Comparison of ENCODE assay signal across 22 cellular contexts in genomic region chr3:71191031-71191482, GRCh38.
DNase-seq lines count a peak whose midpoint lies in the region; ATAC-seq, FAIRE-seq and TF ChIP-seq lines count a peak whose summit lies in the region.
"Had no signal": no experiment of that assay in that cellular context is flagged by ENCODE, and none has a peak within 500 bp of the region (broad histone marks: within the 10 kb centered on the region; RNA-seq: fewer than 3 reads in every experiment).

No MANE protein-coding gene starts in this region.

- H3K9me3 ChIP-seq in HEK293 (ENCODE audit: control insufficient read depth, insufficient read depth, low read depth, low read length), result no peaks in the 10 kb centered on the region
- no peaks in the 10 kb centered on the region for H3K9me3 ChIP-seq in K562 (replicated peaks; ENCODE audit: control insufficient read depth, insufficient read depth, low read depth, low read length)
- H3K9me3 ChIP-seq in naive thymus-derived CD4-positive, alpha-beta T cell (ENCODE audit: control insufficient read depth in 2 of 3, low read length in 3 of 3), result no peaks in the 10 kb centered on the region
- no peaks in the 10 kb centered on the region for H3K9me3 ChIP-seq in stomach
- H3K9me3 ChIP-seq: colonic mucosa had no signal

- no peak overlapping the region for H3K4me3 Mint-ChIP-seq in activated CD4-positive, alpha-beta memory T cell treated with anti-CD3 and anti-CD28 coated beads for 36 hours
- no peak overlapping the region for H3K4me3 Mint-ChIP-seq in activated CD4-positive, alpha-beta memory T cell treated with anti-CD3 and anti-CD28 coated beads, Interleukin-2, amount 10 ng/mL, durations not matched to agents 7 days and 5 days
- H3K4me3 Mint-ChIP-seq in naive thymus-derived CD4-positive, alpha-beta T cell, result peak overlapping the region in 1 of 10 donors; percentile 7
- H3K4me3 Mint-ChIP-seq: activated T-helper 1 cell treated with anti-CD3 and anti-CD28 coated beads, Interleukin-12 subunit alpha, Interleukin-12 subunit beta, Interleukin-2, Interleukin-4 antibody, amounts not matched to agents 30 ng/mL and 10 ng/mL and 1 ng/mL, durations not matched to agents 14 hours and 24 hours and 36 hours had no signal

- TF ChIP-seq EP300 in K562 (IDR thresholded peaks at IDR 0.05; ENCODE audit: low read length) (no peak), stomach (IDR thresholded peaks at IDR 0.05) (no peak)

- peak; percentile 37 for FAIRE-seq in K562 (lab: Jason Lieb, UNC)
- FAIRE-seq: GM12891 had no signal

- H2AFZ ChIP-seq in K562 (ENCODE audit: low read depth, low read length), result no peak overlapping the region
- H2AFZ ChIP-seq: GM23248 had no signal

- peaks cover 5% of the 10 kb centered on the region for H3K36me3 Mint-ChIP-seq in activated CD4-positive, alpha-beta memory T cell treated with anti-CD3 and anti-CD28 coated beads for 36 hours
- H3K36me3 Mint-ChIP-seq in activated CD4-positive, alpha-beta memory T cell treated with anti-CD3 and anti-CD28 coated beads, Interleukin-2, amount 10 ng/mL, durations not matched to agents 7 days and 5 days (ENCODE audit: low read depth), result no peaks in the 10 kb centered on the region
- H3K36me3 Mint-ChIP-seq in naive thymus-derived CD4-positive, alpha-beta T cell, result peaks cover 2 to 52% (median 35%) of the 10 kb centered on the region in 5 donors

- H4K20me1 ChIP-seq in K562 (replicated peaks; ENCODE audit: control insufficient read depth, insufficient read depth, low read length), result no peaks in the 10 kb centered on the region

- TF ChIP-seq CTCF in HEK293 (tag by site-specific recombination; IDR thresholded peaks at IDR 0.05) (no peak), K562 (IDR thresholded peaks at IDR 0.05 in 2 of 3, conservative IDR thresholded peaks at IDR 0.05 in 1 of 3; ENCODE audit: insufficient read depth in 2 of 3, low read depth in 1 of 3, low read length in 3 of 3) (no peak), stomach (IDR thresholded peaks at IDR 0.05) (no peak)

- H3K4me2 ChIP-seq in K562 (ENCODE audit: insufficient read depth, low read length), result no peak overlapping the region

- in situ Hi-C loops in K562 (cut with MboI), result no loop called here

- POLR2A ChIA-PET in activated CD4-positive, alpha-beta memory T cell treated with anti-CD3 and anti-CD28 coated beads for 36 hours (lab: Charles Lee), result no interaction called here
- POLR2A ChIA-PET in activated CD4-positive, alpha-beta memory T cell treated with anti-CD3 and anti-CD28 coated beads, Interleukin-2, amount 10 ng/mL, durations not matched to agents 7 days and 5 days (lab: Charles Lee), result no interaction called here
- POLR2A ChIA-PET in HEK293 (lab: Yijun Ruan, JAX) (interaction anchor here (0.6 to 1.2 kb wide), 2 partner anchors 18 to 20 kb away, joined by 3 to 4 read pairs; no protein-coding TSS in a partner anchor), K562 (lab: Yijun Ruan, JAX) (interaction anchor here (1.5 kb wide), 1 partner anchor 56 kb away, joined by 4 read pairs; no protein-coding TSS in a partner anchor)
- POLR2A ChIA-PET in naive thymus-derived CD4-positive, alpha-beta T cell (lab: Charles Lee), result no interaction called here

- H3K79me2 ChIP-seq in K562 (ENCODE audit: control insufficient read depth, insufficient read depth, low read length), result no peaks in the 10 kb centered on the region

- H3K27me3 Mint-ChIP-seq in activated CD4-positive, alpha-beta memory T cell treated with anti-CD3 and anti-CD28 coated beads for 36 hours, result no peaks in the 10 kb centered on the region
- no peaks in the 10 kb centered on the region for H3K27me3 Mint-ChIP-seq in activated CD4-positive, alpha-beta memory T cell treated with anti-CD3 and anti-CD28 coated beads, Interleukin-2, amount 10 ng/mL, durations not matched to agents 7 days and 5 days
- no peaks in the 10 kb centered on the region for H3K27me3 Mint-ChIP-seq in naive thymus-derived CD4-positive, alpha-beta T cell

- TF ChIP-seq RAD21 in K562 (CRISPR knock-in tag; conservative IDR thresholded peaks at IDR 0.05 in 1 of 2, IDR thresholded peaks at IDR 0.05 in 1 of 2), result no peak

- no TSS peak for BruUV-seq in K562 (replicated peaks; lab: Mats Ljungman, UMichigan)

- H3K4me3 ChIP-seq in HEK293 (ENCODE audit: low read depth, low read length) (no peak overlapping the region), K562 (no peak overlapping the region), stomach (no peak overlapping the region)
- H3K4me3 ChIP-seq in naive thymus-derived CD4-positive, alpha-beta T cell (ENCODE audit: low read length), result no peak overlapping the region
- H3K4me3 ChIP-seq: colonic mucosa, GM23248, lung, Peyer's patch had no signal

- CTCF ChIA-PET in activated CD4-positive, alpha-beta memory T cell treated with anti-CD3 and anti-CD28 coated beads for 36 hours (lab: Charles Lee), result interaction anchor here (0.6 kb wide), 1 partner anchor 354 kb away, joined by 5 read pairs; no protein-coding TSS in a partner anchor
- CTCF ChIA-PET in activated CD4-positive, alpha-beta memory T cell treated with anti-CD3 and anti-CD28 coated beads, Interleukin-2, amount 10 ng/mL, durations not matched to agents 7 days and 5 days (lab: Charles Lee), result interaction anchor here (1.3 kb wide), 1 partner anchor 73 kb away, joined by 3 read pairs; no protein-coding TSS in a partner anchor
- CTCF ChIA-PET in HEK293 (lab: Yijun Ruan, JAX), result interaction anchor here (0.7 kb wide), 1 partner anchor 12 kb away, joined by 5 read pairs; no protein-coding TSS in a partner anchor
- CTCF ChIA-PET in K562 (lab: Yijun Ruan, JAX; ENCODE audit: low intra/inter-chr PET ratio), result no interaction called here
- CTCF ChIA-PET in naive thymus-derived CD4-positive, alpha-beta T cell (lab: Charles Lee), result no interaction called here

- TF ChIP-seq POLR2A in K562 (conservative IDR thresholded peaks at IDR 0.05) (no peak), stomach (IDR thresholded peaks at IDR 0.05) (no peak)

- H3K27ac ChIP-seq in HEK293 (ENCODE audit: extremely low read depth, low read depth, low read length) (no peak overlapping the region), K562 (ENCODE audit: extremely low read depth, low read depth, low read length) (no peak overlapping the region), stomach (peak overlapping the region in 2 of 5 donors; percentile 59 to 71)
- no peak overlapping the region for H3K27ac ChIP-seq in naive thymus-derived CD4-positive, alpha-beta T cell (ENCODE audit: low read depth, low read length)
- H3K27ac ChIP-seq: colonic mucosa, foreskin keratinocyte, GM23248 had no signal

- ATAC-seq in K562, result peak; percentile 48
- no peak for ATAC-seq in naive thymus-derived CD4-positive, alpha-beta T cell
- ATAC-seq: foreskin keratinocyte, SK-N-SH treated with all-trans-retinoic acid at 6 μM for 48 hours had no signal

- H3K9me3 Mint-ChIP-seq in activated CD4-positive, alpha-beta memory T cell treated with anti-CD3 and anti-CD28 coated beads for 36 hours, result no peaks in the 10 kb centered on the region
- H3K9me3 Mint-ChIP-seq in activated CD4-positive, alpha-beta memory T cell treated with anti-CD3 and anti-CD28 coated beads, Interleukin-2, amount 10 ng/mL, durations not matched to agents 7 days and 5 days, result no peaks in the 10 kb centered on the region
- peaks cover 0 to 2% (median 0%) of the 10 kb centered on the region in 11 donors for H3K9me3 Mint-ChIP-seq in naive thymus-derived CD4-positive, alpha-beta T cell
- H3K9me3 Mint-ChIP-seq: activated T-helper 1 cell treated with anti-CD3 and anti-CD28 coated beads, Interleukin-12 subunit alpha, Interleukin-12 subunit beta, Interleukin-2, Interleukin-4 antibody, amounts not matched to agents 30 ng/mL and 10 ng/mL and 1 ng/mL, durations not matched to agents 14 hours and 24 hours and 36 hours had no signal

- no peaks in the 10 kb centered on the region for H3K36me3 ChIP-seq in HEK293 (ENCODE audit: control insufficient read depth in 2 of 2, insufficient read depth in 1 of 2, low read length in 2 of 2)
- no peaks in the 10 kb centered on the region for H3K36me3 ChIP-seq in K562 (ENCODE audit: control insufficient read depth, insufficient read depth, low read length)
- peaks cover 0 to 16% (median 0%) of the 10 kb centered on the region in 3 experiments for H3K36me3 ChIP-seq in naive thymus-derived CD4-positive, alpha-beta T cell (ENCODE audit: control insufficient read depth in 2 of 3, insufficient read depth in 3 of 3, low read length in 3 of 3)
- no peaks in the 10 kb centered on the region for H3K36me3 ChIP-seq in stomach
- H3K36me3 ChIP-seq: colonic mucosa, Peyer's patch had no signal

- no peaks in the 10 kb centered on the region for H3K9me1 ChIP-seq in K562 (ENCODE audit: control insufficient read depth, insufficient read depth, low read length)

- peaks cover 74% of the 10 kb centered on the region for H3K4me1 Mint-ChIP-seq in activated CD4-positive, alpha-beta memory T cell treated with anti-CD3 and anti-CD28 coated beads for 36 hours (ENCODE audit: low read depth)
- H3K4me1 Mint-ChIP-seq in activated CD4-positive, alpha-beta memory T cell treated with anti-CD3 and anti-CD28 coated beads, Interleukin-2, amount 10 ng/mL, durations not matched to agents 7 days and 5 days, result peaks cover 16% of the 10 kb centered on the region
- H3K4me1 Mint-ChIP-seq in naive thymus-derived CD4-positive, alpha-beta T cell, result peaks cover 18 to 89% (median 84%) of the 10 kb centered on the region in 7 donors

- intact Hi-C loops in activated CD4-positive, alpha-beta memory T cell treated with anti-CD3 and anti-CD28 coated beads for 36 hours (cut with micrococcal nuclease), result no loop called here
- intact Hi-C loops in K562 (cut with micrococcal nuclease), result no loop called here
- intact Hi-C loops in naive thymus-derived CD4-positive, alpha-beta T cell (cut with micrococcal nuclease), result no loop called here
- intact Hi-C loops in stomach (cut with DNase I; ENCODE audit: low total_unique reads), result no loop called here

- no peak for DNase-seq in activated CD4-positive, alpha-beta memory T cell treated with anti-CD3 and anti-CD28 coated beads for 36 hours
- no peak for DNase-seq in activated CD4-positive, alpha-beta memory T cell treated with anti-CD3 and anti-CD28 coated beads, Interleukin-2, amount 10 ng/mL, durations not matched to agents 7 days and 5 days
- DNase-seq in K562 (ENCODE audit: extremely low read depth in 1 of 4, low spot score in 3 of 4), result no peak
- DNase-seq in naive thymus-derived CD4-positive, alpha-beta T cell, result no peak
- DNase-seq in stomach, result no peak
- no peak for DNase-seq in T1000 (lab: John Stamatoyannopoulos, UW)
- DNase-seq in NCI-H146 treated with DMSO at 0.1 percent for 48 hours (lab: John Stamatoyannopoulos, UW; ENCODE audit: unreplicated experiment), result no peak
- DNase-seq: activated CD4-positive, alpha-beta T cell treated with anti-CD3 and anti-CD28 coated beads, Interleukin-2, amount 50 U/mL, for 1 hour; anterior cingulate cortex; colonic mucosa; foreskin keratinocyte; GDM1; GM23248; NCI-H1694 treated with DMSO at 0.1 percent for 48 hours; NCI-H526; Peyer's patch; retina had no signal

- no peak overlapping the region for H3K9ac ChIP-seq in K562 (ENCODE audit: insufficient read depth in 1 of 2, low read depth in 2 of 2, low read length in 2 of 2)
- H3K9ac ChIP-seq: GM23248 had no signal

- 12% methylated on average over 4 of the region's 4 CpGs for WGBS in K562 (ENCODE audit: insufficient coverage, low coverage, missing lambda C conversion rate)
- WGBS in stomach, 5 donors, result 29 to 46% (median 42%) methylated on average over 4 of the region's 4 CpGs

- no peaks in the 10 kb centered on the region for H3K27me3 ChIP-seq in K562 (ENCODE audit: control insufficient read depth in 2 of 2, insufficient read depth in 2 of 2, low read length in 2 of 2)
- H3K27me3 ChIP-seq in naive thymus-derived CD4-positive, alpha-beta T cell (ENCODE audit: control insufficient read depth in 2 of 2, insufficient read depth in 2 of 2, low read length in 2 of 2), result no peaks in the 10 kb centered on the region
- H3K27me3 ChIP-seq in stomach, result no peaks in the 10 kb centered on the region
- H3K27me3 ChIP-seq: colonic mucosa, foreskin keratinocyte, Peyer's patch had no signal

- peak overlapping the region; percentile 61 for H3K27ac Mint-ChIP-seq in activated CD4-positive, alpha-beta memory T cell treated with anti-CD3 and anti-CD28 coated beads for 36 hours
- H3K27ac Mint-ChIP-seq in activated CD4-positive, alpha-beta memory T cell treated with anti-CD3 and anti-CD28 coated beads, Interleukin-2, amount 10 ng/mL, durations not matched to agents 7 days and 5 days, result no peak overlapping the region
- peak overlapping the region in 8 of 9 donors; percentile 18 to 78 (median 64) for H3K27ac Mint-ChIP-seq in naive thymus-derived CD4-positive, alpha-beta T cell
- H3K27ac Mint-ChIP-seq: activated T-helper 1 cell treated with anti-CD3 and anti-CD28 coated beads, Interleukin-12 subunit alpha, Interleukin-12 subunit beta, Interleukin-2, Interleukin-4 antibody, amounts not matched to agents 30 ng/mL and 10 ng/mL and 1 ng/mL, durations not matched to agents 14 hours and 24 hours and 36 hours had no signal

- H3K4me1 ChIP-seq in HEK293 (ENCODE audit: control insufficient read depth, insufficient read depth, low read length) (peaks cover 10% of the 10 kb centered on the region), K562 (replicated peaks in 1 of 2; ENCODE audit: control insufficient read depth in 2 of 2, insufficient read depth in 2 of 2, low read length in 2 of 2) (peaks cover 5 to 19% of the 10 kb centered on the region in 2 experiments; a peak in 3 of 5 replicates), stomach (peaks cover 4 to 71% (median 27%) of the 10 kb centered on the region in 4 donors)
- H3K4me1 ChIP-seq in naive thymus-derived CD4-positive, alpha-beta T cell (ENCODE audit: control insufficient read depth in 2 of 2, insufficient read depth in 2 of 2, low read length in 2 of 2), result peaks cover 0 to 5% of the 10 kb centered on the region in 2 donors
- H3K4me1 ChIP-seq: colonic mucosa, foreskin keratinocyte had no signal

Comparison
In these comparisons a context has a peak if more than half of its experiments do, and no peak if none do; other contexts are left out.
1. CTCF ChIA-PET loops: an anchor here in activated CD4-positive, alpha-beta memory T cell treated with anti-CD3 and anti-CD28 coated beads for 36 hours (0.6 kb wide), activated CD4-positive, alpha-beta memory T cell treated with anti-CD3 and anti-CD28 coated beads, Interleukin-2, amount 10 ng/mL, durations not matched to agents 7 days and 5 days (1.3 kb wide) and HEK293 (0.7 kb wide); none called in K562 and naive thymus-derived CD4-positive, alpha-beta T cell.
2. POLR2A ChIA-PET loops: an anchor here in HEK293 (0.6 to 1.2 kb wide) and K562 (1.5 kb wide); none called in activated CD4-positive, alpha-beta memory T cell treated with anti-CD3 and anti-CD28 coated beads for 36 hours, activated CD4-positive, alpha-beta memory T cell treated with anti-CD3 and anti-CD28 coated beads, Interleukin-2, amount 10 ng/mL, durations not matched to agents 7 days and 5 days and naive thymus-derived CD4-positive, alpha-beta T cell.